ENCODE assay signal across 3 cellular contexts in genomic region chr6:129890701-129891100, GRCh38.
TF ChIP-seq lines count a peak whose summit lies in the region.

No MANE protein-coding gene starts in this region.

TF ChIP-seq in SK-N-SH, 30 proteins besides CTCF, POLR2A, EP300 and RAD21 (continued from another document):
- no peak for TF ChIP-seq TEAD4 (IDR thresholded peaks at IDR 0.05; ENCODE audit: borderline replicate concordance, insufficient read depth)

TF ChIP-seq in SK-N-SH treated with all-trans-retinoic acid at 6 μM for 48 hours, 23 proteins besides CTCF, POLR2A, EP300 and RAD21 (continued from another document):
- TF ChIP-seq BACH2 (CRISPR knock-in tag; IDR thresholded peaks at IDR 0.05; ENCODE audit: borderline replicate concordance) (no peak), ZNF70 (CRISPR knock-in tag; IDR thresholded peaks at IDR 0.05) (no peak), ISL1 (CRISPR knock-in tag; IDR thresholded peaks at IDR 0.05) (no peak), RARB (CRISPR knock-in tag; IDR thresholded peaks at IDR 0.05) (no peak), GLIS3 (CRISPR knock-in tag; IDR thresholded peaks at IDR 0.05) (no peak), SNAI2 (CRISPR knock-in tag; IDR thresholded peaks at IDR 0.05) (no peak), ZNF565 (CRISPR knock-in tag; conservative IDR thresholded peaks at IDR 0.05; ENCODE audit: low read depth) (no peak), OSR1 (CRISPR knock-in tag; IDR thresholded peaks at IDR 0.05) (no peak), TCF4 (CRISPR knock-in tag; IDR thresholded peaks at IDR 0.05; ENCODE audit: borderline replicate concordance) (no peak), ARNTL (CRISPR knock-in tag; IDR thresholded peaks at IDR 0.05; ENCODE audit: borderline replicate concordance, low read depth) (no peak), PPARA (CRISPR knock-in tag; IDR thresholded peaks at IDR 0.05; ENCODE audit: borderline replicate concordance) (no peak), TOX (CRISPR knock-in tag; IDR thresholded peaks at IDR 0.05; ENCODE audit: borderline replicate concordance) (no peak)
- TF ChIP-seq, protein P1, sequence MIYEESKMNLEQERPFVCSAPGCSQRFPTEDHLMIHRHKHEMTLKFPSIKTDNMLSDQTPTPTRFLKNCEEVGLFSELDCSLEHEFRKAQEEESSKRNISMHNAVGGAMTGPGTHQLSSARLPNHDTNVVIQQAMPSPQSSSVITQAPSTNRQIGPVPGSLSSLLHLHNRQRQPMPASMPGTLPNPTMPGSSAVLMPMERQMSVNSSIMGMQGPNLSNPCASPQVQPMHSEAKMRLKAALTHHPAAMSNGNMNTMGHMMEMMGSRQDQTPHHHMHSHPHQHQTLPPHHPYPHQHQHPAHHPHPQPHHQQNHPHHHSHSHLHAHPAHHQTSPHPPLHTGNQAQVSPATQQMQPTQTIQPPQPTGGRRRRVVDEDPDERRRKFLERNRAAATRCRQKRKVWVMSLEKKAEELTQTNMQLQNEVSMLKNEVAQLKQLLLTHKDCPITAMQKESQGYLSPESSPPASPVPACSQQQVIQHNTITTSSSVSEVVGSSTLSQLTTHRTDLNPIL (CRISPR knock-in tag; IDR thresholded peaks at IDR 0.05; ENCODE audit: low read depth): no peak
- TF ChIP-seq, protein P2, sequence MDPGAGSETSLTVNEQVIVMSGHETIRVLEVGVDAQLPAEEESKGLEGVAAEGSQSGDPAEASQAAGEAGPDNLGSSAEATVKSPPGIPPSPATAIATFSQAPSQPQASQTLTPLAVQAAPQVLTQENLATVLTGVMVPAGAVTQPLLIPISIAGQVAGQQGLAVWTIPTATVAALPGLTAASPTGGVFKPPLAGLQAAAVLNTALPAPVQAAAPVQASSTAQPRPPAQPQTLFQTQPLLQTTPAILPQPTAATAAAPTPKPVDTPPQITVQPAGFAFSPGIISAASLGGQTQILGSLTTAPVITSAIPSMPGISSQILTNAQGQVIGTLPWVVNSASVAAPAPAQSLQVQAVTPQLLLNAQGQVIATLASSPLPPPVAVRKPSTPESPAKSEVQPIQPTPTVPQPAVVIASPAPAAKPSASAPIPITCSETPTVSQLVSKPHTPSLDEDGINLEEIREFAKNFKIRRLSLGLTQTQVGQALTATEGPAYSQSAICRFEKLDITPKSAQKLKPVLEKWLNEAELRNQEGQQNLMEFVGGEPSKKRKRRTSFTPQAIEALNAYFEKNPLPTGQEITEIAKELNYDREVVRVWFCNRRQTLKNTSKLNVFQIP (CRISPR knock-in tag; IDR thresholded peaks at IDR 0.05; ENCODE audit: borderline replicate concordance, low read depth): no peak
- TF ChIP-seq, protein P3, sequence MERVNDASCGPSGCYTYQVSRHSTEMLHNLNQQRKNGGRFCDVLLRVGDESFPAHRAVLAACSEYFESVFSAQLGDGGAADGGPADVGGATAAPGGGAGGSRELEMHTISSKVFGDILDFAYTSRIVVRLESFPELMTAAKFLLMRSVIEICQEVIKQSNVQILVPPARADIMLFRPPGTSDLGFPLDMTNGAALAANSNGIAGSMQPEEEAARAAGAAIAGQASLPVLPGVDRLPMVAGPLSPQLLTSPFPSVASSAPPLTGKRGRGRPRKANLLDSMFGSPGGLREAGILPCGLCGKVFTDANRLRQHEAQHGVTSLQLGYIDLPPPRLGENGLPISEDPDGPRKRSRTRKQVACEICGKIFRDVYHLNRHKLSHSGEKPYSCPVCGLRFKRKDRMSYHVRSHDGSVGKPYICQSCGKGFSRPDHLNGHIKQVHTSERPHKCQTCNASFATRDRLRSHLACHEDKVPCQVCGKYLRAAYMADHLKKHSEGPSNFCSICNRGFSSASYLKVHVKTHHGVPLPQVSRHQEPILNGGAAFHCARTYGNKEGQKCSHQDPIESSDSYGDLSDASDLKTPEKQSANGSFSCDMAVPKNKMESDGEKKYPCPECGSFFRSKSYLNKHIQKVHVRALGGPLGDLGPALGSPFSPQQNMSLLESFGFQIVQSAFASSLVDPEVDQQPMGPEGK (CRISPR knock-in tag; IDR thresholded peaks at IDR 0.05; ENCODE audit: borderline replicate concordance): no peak

TF ChIP-seq in endothelial cell of umbilical vein, 7 proteins besides CTCF, POLR2A, EP300 and RAD21 (continued from another document):
- TF ChIP-seq EZH2 (IDR thresholded peaks at IDR 0.05; ENCODE audit: borderline replicate concordance, low read depth, low read length, severe bottlenecking): no peak
- no peak for TF ChIP-seq POLR2AphosphoS5 (IDR thresholded peaks at IDR 0.05; ENCODE audit: insufficient read depth, low read depth, low read length)
- TF ChIP-seq GATA2 (IDR thresholded peaks at IDR 0.05; ENCODE audit: insufficient read depth, insufficient read length, low read depth, low read length): no peak
- no peak for TF ChIP-seq MAX (IDR thresholded peaks at IDR 0.05; ENCODE audit: insufficient read depth, insufficient read length)
- TF ChIP-seq MYC (IDR thresholded peaks at IDR 0.05; ENCODE audit: low read depth, low read length): no peak
- TF ChIP-seq FOS (IDR thresholded peaks at IDR 0.05; ENCODE audit: borderline replicate concordance, insufficient read depth, low read length): no peak
TF ChIP-seq in endothelial cell of umbilical vein: peak in this region for 0.
